1 cellular context compared by ENCODE assay signal in the genomic region with DNA sequence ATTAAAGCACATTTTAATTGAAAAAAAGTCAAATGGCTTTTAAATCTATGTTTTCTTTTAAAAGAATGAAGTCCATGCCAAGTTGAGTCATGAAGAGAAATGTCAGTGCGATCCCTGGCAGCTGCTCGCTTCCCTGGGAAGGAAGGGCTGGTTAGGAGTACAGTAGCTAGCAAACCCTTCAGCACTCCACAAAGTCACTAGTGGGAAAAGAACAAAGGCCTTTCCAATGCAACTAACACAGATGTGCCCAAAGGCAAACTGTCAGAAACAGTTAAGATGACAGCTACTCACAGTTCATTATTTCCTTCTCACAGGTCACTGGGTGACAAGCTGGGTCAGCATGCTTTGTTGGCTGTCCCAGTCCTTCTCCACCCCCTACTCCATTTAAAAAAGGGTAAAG.
TF ChIP-seq lines count a peak whose summit lies in the region.

No MANE protein-coding gene starts in this region.

TF ChIP-seq in H1, 55 proteins besides CTCF, POLR2A, EP300 and RAD21 (continued from another document):
- TF ChIP-seq, protein P1, sequence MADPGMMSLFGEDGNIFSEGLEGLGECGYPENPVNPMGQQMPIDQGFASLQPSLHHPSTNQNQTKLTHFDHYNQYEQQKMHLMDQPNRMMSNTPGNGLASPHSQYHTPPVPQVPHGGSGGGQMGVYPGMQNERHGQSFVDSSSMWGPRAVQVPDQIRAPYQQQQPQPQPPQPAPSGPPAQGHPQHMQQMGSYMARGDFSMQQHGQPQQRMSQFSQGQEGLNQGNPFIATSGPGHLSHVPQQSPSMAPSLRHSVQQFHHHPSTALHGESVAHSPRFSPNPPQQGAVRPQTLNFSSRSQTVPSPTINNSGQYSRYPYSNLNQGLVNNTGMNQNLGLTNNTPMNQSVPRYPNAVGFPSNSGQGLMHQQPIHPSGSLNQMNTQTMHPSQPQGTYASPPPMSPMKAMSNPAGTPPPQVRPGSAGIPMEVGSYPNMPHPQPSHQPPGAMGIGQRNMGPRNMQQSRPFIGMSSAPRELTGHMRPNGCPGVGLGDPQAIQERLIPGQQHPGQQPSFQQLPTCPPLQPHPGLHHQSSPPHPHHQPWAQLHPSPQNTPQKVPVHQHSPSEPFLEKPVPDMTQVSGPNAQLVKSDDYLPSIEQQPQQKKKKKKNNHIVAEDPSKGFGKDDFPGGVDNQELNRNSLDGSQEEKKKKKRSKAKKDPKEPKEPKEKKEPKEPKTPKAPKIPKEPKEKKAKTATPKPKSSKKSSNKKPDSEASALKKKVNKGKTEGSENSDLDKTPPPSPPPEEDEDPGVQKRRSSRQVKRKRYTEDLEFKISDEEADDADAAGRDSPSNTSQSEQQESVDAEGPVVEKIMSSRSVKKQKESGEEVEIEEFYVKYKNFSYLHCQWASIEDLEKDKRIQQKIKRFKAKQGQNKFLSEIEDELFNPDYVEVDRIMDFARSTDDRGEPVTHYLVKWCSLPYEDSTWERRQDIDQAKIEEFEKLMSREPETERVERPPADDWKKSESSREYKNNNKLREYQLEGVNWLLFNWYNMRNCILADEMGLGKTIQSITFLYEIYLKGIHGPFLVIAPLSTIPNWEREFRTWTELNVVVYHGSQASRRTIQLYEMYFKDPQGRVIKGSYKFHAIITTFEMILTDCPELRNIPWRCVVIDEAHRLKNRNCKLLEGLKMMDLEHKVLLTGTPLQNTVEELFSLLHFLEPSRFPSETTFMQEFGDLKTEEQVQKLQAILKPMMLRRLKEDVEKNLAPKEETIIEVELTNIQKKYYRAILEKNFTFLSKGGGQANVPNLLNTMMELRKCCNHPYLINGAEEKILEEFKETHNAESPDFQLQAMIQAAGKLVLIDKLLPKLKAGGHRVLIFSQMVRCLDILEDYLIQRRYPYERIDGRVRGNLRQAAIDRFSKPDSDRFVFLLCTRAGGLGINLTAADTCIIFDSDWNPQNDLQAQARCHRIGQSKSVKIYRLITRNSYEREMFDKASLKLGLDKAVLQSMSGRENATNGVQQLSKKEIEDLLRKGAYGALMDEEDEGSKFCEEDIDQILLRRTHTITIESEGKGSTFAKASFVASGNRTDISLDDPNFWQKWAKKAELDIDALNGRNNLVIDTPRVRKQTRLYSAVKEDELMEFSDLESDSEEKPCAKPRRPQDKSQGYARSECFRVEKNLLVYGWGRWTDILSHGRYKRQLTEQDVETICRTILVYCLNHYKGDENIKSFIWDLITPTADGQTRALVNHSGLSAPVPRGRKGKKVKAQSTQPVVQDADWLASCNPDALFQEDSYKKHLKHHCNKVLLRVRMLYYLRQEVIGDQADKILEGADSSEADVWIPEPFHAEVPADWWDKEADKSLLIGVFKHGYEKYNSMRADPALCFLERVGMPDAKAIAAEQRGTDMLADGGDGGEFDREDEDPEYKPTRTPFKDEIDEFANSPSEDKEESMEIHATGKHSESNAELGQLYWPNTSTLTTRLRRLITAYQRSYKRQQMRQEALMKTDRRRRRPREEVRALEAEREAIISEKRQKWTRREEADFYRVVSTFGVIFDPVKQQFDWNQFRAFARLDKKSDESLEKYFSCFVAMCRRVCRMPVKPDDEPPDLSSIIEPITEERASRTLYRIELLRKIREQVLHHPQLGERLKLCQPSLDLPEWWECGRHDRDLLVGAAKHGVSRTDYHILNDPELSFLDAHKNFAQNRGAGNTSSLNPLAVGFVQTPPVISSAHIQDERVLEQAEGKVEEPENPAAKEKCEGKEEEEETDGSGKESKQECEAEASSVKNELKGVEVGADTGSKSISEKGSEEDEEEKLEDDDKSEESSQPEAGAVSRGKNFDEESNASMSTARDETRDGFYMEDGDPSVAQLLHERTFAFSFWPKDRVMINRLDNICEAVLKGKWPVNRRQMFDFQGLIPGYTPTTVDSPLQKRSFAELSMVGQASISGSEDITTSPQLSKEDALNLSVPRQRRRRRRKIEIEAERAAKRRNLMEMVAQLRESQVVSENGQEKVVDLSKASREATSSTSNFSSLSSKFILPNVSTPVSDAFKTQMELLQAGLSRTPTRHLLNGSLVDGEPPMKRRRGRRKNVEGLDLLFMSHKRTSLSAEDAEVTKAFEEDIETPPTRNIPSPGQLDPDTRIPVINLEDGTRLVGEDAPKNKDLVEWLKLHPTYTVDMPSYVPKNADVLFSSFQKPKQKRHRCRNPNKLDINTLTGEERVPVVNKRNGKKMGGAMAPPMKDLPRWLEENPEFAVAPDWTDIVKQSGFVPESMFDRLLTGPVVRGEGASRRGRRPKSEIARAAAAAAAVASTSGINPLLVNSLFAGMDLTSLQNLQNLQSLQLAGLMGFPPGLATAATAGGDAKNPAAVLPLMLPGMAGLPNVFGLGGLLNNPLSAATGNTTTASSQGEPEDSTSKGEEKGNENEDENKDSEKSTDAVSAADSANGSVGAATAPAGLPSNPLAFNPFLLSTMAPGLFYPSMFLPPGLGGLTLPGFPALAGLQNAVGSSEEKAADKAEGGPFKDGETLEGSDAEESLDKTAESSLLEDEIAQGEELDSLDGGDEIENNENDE (IDR thresholded peaks at IDR 0.05; ENCODE audit: insufficient replicate concordance, low read length), result no peak
- TF ChIP-seq TBP (IDR thresholded peaks at IDR 0.05; ENCODE audit: low read depth, low read length), result no peak
- no peak for TF ChIP-seq E2F6 (IDR thresholded peaks at IDR 0.05)
- no peak for TF ChIP-seq SIN3A (conservative IDR thresholded peaks at IDR 0.05 in 1 of 2, IDR thresholded peaks at IDR 0.05 in 1 of 2; ENCODE audit: low read depth in 1 of 2, low read length in 2 of 2)
- TF ChIP-seq PHF8 (conservative IDR thresholded peaks at IDR 0.05; ENCODE audit: low read depth, low read length), result no peak
- TF ChIP-seq POU5F1 (IDR thresholded peaks at IDR 0.05; ENCODE audit: low read depth, low read length), result no peak
- TF ChIP-seq TAF1 (IDR thresholded peaks at IDR 0.05; ENCODE audit: low read depth, low read length), result no peak
- TF ChIP-seq USF2 (IDR thresholded peaks at IDR 0.05; ENCODE audit: low read length), result no peak
- no peak for TF ChIP-seq CREB1 (IDR thresholded peaks at IDR 0.05)
- TF ChIP-seq RBBP5 (IDR thresholded peaks at IDR 0.05; ENCODE audit: borderline replicate concordance, low read depth, low read length), result no peak
